ENCODE assay signal across 15 cellular contexts in genomic region chr12:57157588-57158173, GRCh38. TPM values are rescaled to one million over a fixed set of nuclear protein-coding genes. Genes with fewer than 3 reads are reported as not detected.
DNase-seq lines count a peak whose midpoint lies in the region; ATAC-seq and TF ChIP-seq lines count a peak whose summit lies in the region.
"Had no signal": no experiment of that assay in that cellular context is flagged by ENCODE, and none has a peak within 500 bp of the region (broad histone marks: within the 10 kb centered on the region; RNA-seq: fewer than 3 reads in every experiment).

No MANE protein-coding gene starts in this region.

- no peaks in the 10 kb centered on the region for H3K27me3 Mint-ChIP-seq in dendritic cell treated with granulocyte-macrophage colony-stimulating factor and Interleukin-4, amounts not matched to agents 40 ng/mL and 50 ng/mL, for 4 days
- H3K27me3 Mint-ChIP-seq: CD4-positive, alpha-beta T cell had no signal

- H3K9me3 ChIP-seq in DND-41 (ENCODE audit: insufficient read depth, low read length, severe bottlenecking) = no peaks in the 10 kb centered on the region

- no peaks in the 10 kb centered on the region for H3K36me3 ChIP-seq in DND-41 (ENCODE audit: insufficient read depth, low read length)

- DNase-seq in DND-41 = peak; percentile 29
- DNase-seq in NB4 (ENCODE audit: low read depth) = peak; percentile 74
- DNase-seq in sciatic nerve (ENCODE audit: low spot score) = no peak
- DNase-seq in ACHN = no peak
- no peak for DNase-seq in stimulated activated CD8-positive, alpha-beta memory T cell treated with anti-CD3 and anti-CD28 coated beads, Interleukin-4, amount 100 ng/mL, for 48 hours
- DNase-seq in NCI-H128 (lab: John Stamatoyannopoulos, UW; ENCODE audit: unreplicated experiment) = no peak
- DNase-seq: CD4-positive, alpha-beta T cell; GM23248; mesendoderm had no signal

- H3K9me3 Mint-ChIP-seq in dendritic cell treated with granulocyte-macrophage colony-stimulating factor and Interleukin-4, amounts not matched to agents 40 ng/mL and 50 ng/mL, for 4 days = no peaks in the 10 kb centered on the region
- H3K9me3 Mint-ChIP-seq: CD4-positive, alpha-beta T cell had no signal

- intact Hi-C loops in dendritic cell treated with granulocyte-macrophage colony-stimulating factor and Interleukin-4, amounts not matched to agents 40 ng/mL and 50 ng/mL, for 4 days (cut with micrococcal nuclease) = no loop called here
- intact Hi-C loops in sciatic nerve (cut with DNase I) = no loop called here

- H3K27ac ChIP-seq in DND-41 (ENCODE audit: low read length) = no peak overlapping the region
- H3K27ac ChIP-seq: GM23248, parathyroid adenoma had no signal

- no peak overlapping the region for H3K4me2 ChIP-seq in DND-41 (ENCODE audit: insufficient read depth, low read length)

- 0 out of 2 replicates have a peak, but pooled peaks cover 6% of the 10 kb centered on the region for H3K4me1 ChIP-seq in DND-41 (ENCODE audit: insufficient read depth, low read length)
- H3K4me1 ChIP-seq: parathyroid adenoma had no signal

- H3K4me3 Mint-ChIP-seq in dendritic cell treated with granulocyte-macrophage colony-stimulating factor and Interleukin-4, amounts not matched to agents 40 ng/mL and 50 ng/mL, for 4 days = no peak overlapping the region
- H3K4me3 Mint-ChIP-seq: CD4-positive, alpha-beta T cell had no signal

- peaks cover 96% of the 10 kb centered on the region for H3K36me3 Mint-ChIP-seq in dendritic cell treated with granulocyte-macrophage colony-stimulating factor and Interleukin-4, amounts not matched to agents 40 ng/mL and 50 ng/mL, for 4 days (ENCODE audit: low read depth)

- 0 out of 2 replicates have a peak, but pooled peaks cover under 1% of the 10 kb centered on the region for H4K20me1 ChIP-seq in DND-41 (ENCODE audit: insufficient read depth, low read length)

- in situ Hi-C loops in ACHN (cut with HindIII; ENCODE audit: low pct_ligation_motif_present, low pct_unique_long_range_greater_than_20kb, low sequenced_read_pairs) = no loop called here

- H3K9ac ChIP-seq in DND-41 (ENCODE audit: low read depth, low read length) = no peak overlapping the region
- H3K9ac ChIP-seq: parathyroid adenoma had no signal

- H2AFZ ChIP-seq in DND-41 (ENCODE audit: low read depth, low read length) = no peak overlapping the region
- H2AFZ ChIP-seq: GM23248, parathyroid adenoma had no signal

- no peaks in the 10 kb centered on the region for H3K27me3 ChIP-seq in DND-41 (ENCODE audit: insufficient read depth, low read length, poor library complexity)

- peaks cover 95% of the 10 kb centered on the region for H3K4me1 Mint-ChIP-seq in dendritic cell treated with granulocyte-macrophage colony-stimulating factor and Interleukin-4, amounts not matched to agents 40 ng/mL and 50 ng/mL, for 4 days (ENCODE audit: low read depth)

- peak overlapping the region; percentile 76 for H3K27ac Mint-ChIP-seq in dendritic cell treated with granulocyte-macrophage colony-stimulating factor and Interleukin-4, amounts not matched to agents 40 ng/mL and 50 ng/mL, for 4 days
- H3K27ac Mint-ChIP-seq: CD4-positive, alpha-beta T cell had no signal

- TF ChIP-seq POLR2A in NB4 (IDR thresholded peaks at IDR 0.05; ENCODE audit: extremely low read depth, insufficient read length) = no peak

- TF ChIP-seq CTCF in DND-41 (IDR thresholded peaks at IDR 0.05; ENCODE audit: borderline replicate concordance, extremely low read depth, low read length, poor library complexity, severe bottlenecking) = no peak
- TF ChIP-seq CTCF in NB4 (IDR thresholded peaks at IDR 0.05; ENCODE audit: low read depth, low read length) = no peak

- no peak overlapping the region for H3K4me3 ChIP-seq in DND-41 (ENCODE audit: low read depth in 1 of 2, low read length in 2 of 2)
- H3K4me3 ChIP-seq in NB4 (ENCODE audit: low read depth, low read length) = no peak overlapping the region
- H3K4me3 ChIP-seq: GM23248 had no signal

- H3K79me2 ChIP-seq in DND-41 (ENCODE audit: insufficient read depth, low read length) = no peaks in the 10 kb centered on the region
- H3K79me2 ChIP-seq: parathyroid adenoma had no signal

- ATAC-seq in DND-41 (ENCODE audit: insufficient read depth, low read depth) (peak; percentile 58; the same call in 1 of the 3 replicates), sciatic nerve (peak; percentile 31)
- ATAC-seq: activated CD4-positive, CD25-positive, alpha-beta regulatory T cell treated with anti-CD3 and anti-CD28 coated beads, Interleukin-2, amount 50 U/mL, for 24 hours; SK-N-SH treated with all-trans-retinoic acid at 6 μM for 48 hours had no signal

RNA-seq across cellular contexts. Expression of gene LRP1-AS, which starts 10.3 kb away (rescaled TPM):
- total RNA-seq in sciatic nerve = not detected
- total RNA-seq: aorta; CD4-positive, alpha-beta T cell; GM23248; M059J had no signal

RNA-seq across cellular contexts. Expression of gene LRP1, which starts 29.4 kb away (rescaled TPM):
- 760 TPM for total RNA-seq in sciatic nerve

RNA-seq across cellular contexts. Expression of gene STAT6, which starts 46.5 kb away (rescaled TPM):
- total RNA-seq in sciatic nerve = 187 TPM
- total RNA-seq: M059J had no signal

RNA-seq across cellular contexts. Expression of gene NXPH4, which starts 58.9 kb away (rescaled TPM):
- 0.27 TPM for total RNA-seq in sciatic nerve
- total RNA-seq: CD4-positive, alpha-beta T cell had no signal

Comparison
In these comparisons a context has a peak if more than half of its experiments do, and no peak if none do; other contexts are left out.
1. DNase-seq: peak in DND-41 (single experiment) and NB4 (single experiment); none in sciatic nerve (single experiment), ACHN (single experiment), stimulated activated CD8-positive, alpha-beta memory T cell treated with anti-CD3 and anti-CD28 coated beads, Interleukin-4, amount 100 ng/mL, for 48 hours (single experiment) and NCI-H128 (single experiment).